In the genomic region with DNA sequence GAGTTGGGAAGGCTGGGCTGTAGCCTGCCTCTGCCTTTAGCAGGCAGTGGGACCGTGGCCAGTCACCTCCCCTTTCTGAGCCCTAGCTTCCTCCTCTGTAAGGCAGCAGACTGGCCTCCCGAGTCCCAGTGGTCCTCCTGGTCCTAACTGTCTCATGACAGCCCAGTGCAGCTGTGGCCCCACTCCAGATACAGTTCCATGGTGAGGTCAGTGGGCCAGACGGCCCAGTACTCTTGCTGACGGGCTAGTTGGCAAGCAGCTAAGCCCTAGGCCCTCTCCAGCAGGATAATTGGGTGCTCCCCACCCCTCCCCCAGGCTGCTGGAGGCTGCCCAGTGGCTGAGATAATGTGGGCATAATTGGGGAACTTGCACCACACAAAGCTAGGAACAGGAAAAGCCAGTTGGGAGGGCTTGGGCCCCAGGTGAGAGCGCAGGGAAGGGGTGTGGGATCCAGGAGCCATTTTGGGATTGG, we compare ENCODE assay signal across 1 cellular context.
TF ChIP-seq lines count a peak whose summit lies in the region.

No MANE protein-coding gene starts in this region.

TF ChIP-seq in H1, 55 proteins besides CTCF, POLR2A, EP300 and RAD21:
- no peak for TF ChIP-seq TBP (IDR thresholded peaks at IDR 0.05; ENCODE audit: low read depth, low read length)
- no peak for TF ChIP-seq SIRT6 (IDR thresholded peaks at IDR 0.05; ENCODE audit: low read length)
- no peak for TF ChIP-seq HDAC6 (IDR thresholded peaks at IDR 0.05; ENCODE audit: low read depth, low read length)
- no peak for TF ChIP-seq JUND (IDR thresholded peaks at IDR 0.05; ENCODE audit: low read length)
- TF ChIP-seq FOSL1 (IDR thresholded peaks at IDR 0.05; ENCODE audit: insufficient read depth, low read depth, low read length): no peak
TF ChIP-seq in H1: peak in this region for 0.
